8 cellular contexts compared by ENCODE assay signal in the genomic region with DNA sequence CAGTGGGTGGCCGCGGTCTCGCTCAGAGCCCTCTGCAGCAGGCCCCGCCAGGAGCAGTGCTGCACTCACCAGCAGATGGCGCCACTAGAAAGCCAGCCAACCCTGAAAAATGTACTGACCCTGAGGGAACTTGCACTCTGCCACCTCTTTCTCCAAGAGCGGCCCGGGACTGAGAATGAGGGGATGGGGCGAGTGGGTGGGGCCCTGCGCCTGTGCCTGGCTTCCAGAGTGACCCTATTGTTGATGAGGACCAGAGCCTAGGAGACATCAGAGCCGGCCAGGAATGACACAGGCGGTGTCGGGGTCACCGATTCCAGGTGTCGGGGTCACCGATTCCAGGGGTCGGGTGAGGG. TPM values are rescaled to one million over a fixed set of nuclear protein-coding genes. Genes with fewer than 3 reads are reported as not detected.
DNase-seq lines count a peak whose midpoint lies in the region; ATAC-seq and TF ChIP-seq lines count a peak whose summit lies in the region.

No MANE protein-coding gene starts in this region.

- no peak overlapping the region for H3K4me3 ChIP-seq in CD4-positive, CD25-positive, alpha-beta regulatory T cell (ENCODE audit: low read depth, low read length)
- no peak overlapping the region for H3K4me3 ChIP-seq in upper lobe of right lung

- H3K9me3 Mint-ChIP-seq in CD4-positive, CD25-positive, alpha-beta regulatory T cell: no peaks in the 10 kb centered on the region

- intact Hi-C loops in Right ventricle myocardium superior (cut with DNase I): loop anchor here (2.0 to 5.0 kb wide), 2 partner anchors 49 to 180 kb away; no protein-coding TSS in a partner anchor
- intact Hi-C loops in posterior cingulate gyrus (cut with DNase I): loop anchor here (2.0 to 5.0 kb wide), 2 partner anchors 49 to 185 kb away; no protein-coding TSS in a partner anchor
- intact Hi-C loops in upper lobe of right lung (cut with DNase I): loop anchor here (5.0 kb wide), 1 partner anchor 50 kb away; no protein-coding TSS in a partner anchor

- TF ChIP-seq CTCF in upper lobe of right lung (IDR thresholded peaks at IDR 0.05): peak; percentile 96

- H3K4me1 ChIP-seq in CD4-positive, CD25-positive, alpha-beta regulatory T cell (ENCODE audit: control insufficient read depth, insufficient read depth, low read length, poor library complexity, severe bottlenecking): no peaks in the 10 kb centered on the region
- peaks cover 35% of the 10 kb centered on the region for H3K4me1 ChIP-seq in upper lobe of right lung

- ATAC-seq in CD4-positive, CD25-positive, alpha-beta regulatory T cell (ENCODE audit: low read depth in 2 of 2): peak; percentile 75 to 76
- peak; percentile 93 for ATAC-seq in GM19351 (IDR thresholded peaks at IDR 0.05; ENCODE audit: unreplicated experiment)
- ATAC-seq in SK-N-SH treated with all-trans-retinoic acid at 6 μM for 48 hours: peak; percentile 99
- peak; percentile 81 for ATAC-seq in Right ventricle myocardium superior (ENCODE audit: poor library complexity)
- ATAC-seq in upper lobe of right lung: peak; percentile 87

- H3K4me3 Mint-ChIP-seq in CD4-positive, CD25-positive, alpha-beta regulatory T cell: no peak overlapping the region

- peak; percentile 57 to 62 (median 60) for DNase-seq in CD4-positive, CD25-positive, alpha-beta regulatory T cell
- DNase-seq in HUDEP-2 (lab: John Stamatoyannopoulos, UW; ENCODE audit: unreplicated experiment in 76 of 76) (peak in 58 of 76 experiments; percentile 3 to 76 (median 40)), Right ventricle myocardium superior (peak; percentile 87), posterior cingulate gyrus (peak in 9 of 10 donors; percentile 32 to 94 (median 64)), upper lobe of right lung (peak; percentile 82)
- DNase-seq in activated naive CD4-positive, alpha-beta T cell treated with anti-CD3 and anti-CD28 coated beads, Interleukin-2, amount 50 U/mL, for 16 hours: peak; percentile 74

- H3K36me3 ChIP-seq in CD4-positive, CD25-positive, alpha-beta regulatory T cell (ENCODE audit: control insufficient read depth, insufficient read depth, low read length): no peaks in the 10 kb centered on the region
- no peaks in the 10 kb centered on the region for H3K36me3 ChIP-seq in upper lobe of right lung

- no peak overlapping the region for H3K27ac Mint-ChIP-seq in CD4-positive, CD25-positive, alpha-beta regulatory T cell

- H3K27me3 ChIP-seq in CD4-positive, CD25-positive, alpha-beta regulatory T cell (ENCODE audit: control insufficient read depth, insufficient read depth, low read length): no peaks in the 10 kb centered on the region
- H3K27me3 ChIP-seq in upper lobe of right lung: no peaks in the 10 kb centered on the region

- H3K36me3 Mint-ChIP-seq in CD4-positive, CD25-positive, alpha-beta regulatory T cell: peaks cover 5% of the 10 kb centered on the region

- H3K27ac ChIP-seq in CD4-positive, CD25-positive, alpha-beta regulatory T cell (ENCODE audit: insufficient read depth, low read length, poor library complexity, severe bottlenecking): no peak overlapping the region
- peak overlapping the region; percentile 58 for H3K27ac ChIP-seq in upper lobe of right lung

- no peaks in the 10 kb centered on the region for H3K9me3 ChIP-seq in CD4-positive, CD25-positive, alpha-beta regulatory T cell (ENCODE audit: control insufficient read depth in 2 of 2, low read length in 2 of 2)
- no peaks in the 10 kb centered on the region for H3K9me3 ChIP-seq in upper lobe of right lung

- H3K27me3 Mint-ChIP-seq in CD4-positive, CD25-positive, alpha-beta regulatory T cell: no peaks in the 10 kb centered on the region

- H3K4me1 Mint-ChIP-seq in CD4-positive, CD25-positive, alpha-beta regulatory T cell: peaks cover 0 to 3% (median 0%) of the 10 kb centered on the region in 4 donors

TF ChIP-seq in SK-N-SH treated with all-trans-retinoic acid at 6 μM for 48 hours, 23 proteins besides CTCF, POLR2A, EP300 and RAD21:
- TF ChIP-seq ZNF565 (CRISPR knock-in tag; conservative IDR thresholded peaks at IDR 0.05; ENCODE audit: low read depth): no peak
- no peak for TF ChIP-seq CSDC2 (CRISPR knock-in tag; IDR thresholded peaks at IDR 0.05)
- TF ChIP-seq RARB (CRISPR knock-in tag; IDR thresholded peaks at IDR 0.05): no peak
- TF ChIP-seq, protein P1, sequence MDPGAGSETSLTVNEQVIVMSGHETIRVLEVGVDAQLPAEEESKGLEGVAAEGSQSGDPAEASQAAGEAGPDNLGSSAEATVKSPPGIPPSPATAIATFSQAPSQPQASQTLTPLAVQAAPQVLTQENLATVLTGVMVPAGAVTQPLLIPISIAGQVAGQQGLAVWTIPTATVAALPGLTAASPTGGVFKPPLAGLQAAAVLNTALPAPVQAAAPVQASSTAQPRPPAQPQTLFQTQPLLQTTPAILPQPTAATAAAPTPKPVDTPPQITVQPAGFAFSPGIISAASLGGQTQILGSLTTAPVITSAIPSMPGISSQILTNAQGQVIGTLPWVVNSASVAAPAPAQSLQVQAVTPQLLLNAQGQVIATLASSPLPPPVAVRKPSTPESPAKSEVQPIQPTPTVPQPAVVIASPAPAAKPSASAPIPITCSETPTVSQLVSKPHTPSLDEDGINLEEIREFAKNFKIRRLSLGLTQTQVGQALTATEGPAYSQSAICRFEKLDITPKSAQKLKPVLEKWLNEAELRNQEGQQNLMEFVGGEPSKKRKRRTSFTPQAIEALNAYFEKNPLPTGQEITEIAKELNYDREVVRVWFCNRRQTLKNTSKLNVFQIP (CRISPR knock-in tag; IDR thresholded peaks at IDR 0.05; ENCODE audit: borderline replicate concordance, low read depth): no peak
- no peak for TF ChIP-seq ZFP3 (CRISPR knock-in tag; IDR thresholded peaks at IDR 0.05)

RNA-seq across cellular contexts. Expression of a gene that starts 2.9 kb away (rescaled TPM):
- total RNA-seq in CD4-positive, CD25-positive, alpha-beta regulatory T cell: not detected
- polyA plus RNA-seq in CD4-positive, CD25-positive, alpha-beta regulatory T cell: not detected
- total RNA-seq in Right ventricle myocardium superior (not detected), upper lobe of right lung (not detected)

RNA-seq across cellular contexts. Expression of a gene that starts 24.1 kb away (rescaled TPM):
- 39.7 TPM for total RNA-seq in CD4-positive, CD25-positive, alpha-beta regulatory T cell
- polyA plus RNA-seq in CD4-positive, CD25-positive, alpha-beta regulatory T cell: 10 to 100 TPM; 17.7 to 22.0 (median 19.3) TPM
- total RNA-seq in Right ventricle myocardium superior (2.0 TPM), upper lobe of right lung (6.6 TPM)

RNA-seq across cellular contexts. Expression of a gene that starts 36.7 kb away (rescaled TPM):
- 25.9 TPM for total RNA-seq in CD4-positive, CD25-positive, alpha-beta regulatory T cell
- 10 to 100 TPM; 11.0 to 13.1 (median 11.4) TPM for polyA plus RNA-seq in CD4-positive, CD25-positive, alpha-beta regulatory T cell
- total RNA-seq in Right ventricle myocardium superior (9.0 TPM), upper lobe of right lung (23.9 TPM)
